Comparison of ENCODE assay signal across 1 cellular context in genomic region chr9:137799630-137799983, GRCh38.
TF ChIP-seq lines count a peak whose summit lies in the region.

No MANE protein-coding gene starts in this region.

TF ChIP-seq in WTC11, 78 proteins besides CTCF, POLR2A, EP300 and RAD21 (continued from another document):
- TF ChIP-seq IRF1 (CRISPR knock-in tag; IDR thresholded peaks at IDR 0.05), result no peak
- TF ChIP-seq ERG (CRISPR knock-in tag; IDR thresholded peaks at IDR 0.05), result no peak
- no peak for TF ChIP-seq TEAD4 (CRISPR knock-in tag; IDR thresholded peaks at IDR 0.05)
- TF ChIP-seq CDX4 (CRISPR knock-in tag; IDR thresholded peaks at IDR 0.05; ENCODE audit: borderline replicate concordance), result no peak
- TF ChIP-seq NFATC4 (CRISPR knock-in tag; IDR thresholded peaks at IDR 0.05), result no peak
- TF ChIP-seq ZNF416 (CRISPR knock-in tag; IDR thresholded peaks at IDR 0.05), result no peak
- no peak for TF ChIP-seq NFYB (CRISPR knock-in tag; conservative IDR thresholded peaks at IDR 0.05; ENCODE audit: low read depth)
- no peak for TF ChIP-seq ATF3 (CRISPR knock-in tag; conservative IDR thresholded peaks at IDR 0.05)
- no peak for TF ChIP-seq STAT6 (CRISPR knock-in tag; conservative IDR thresholded peaks at IDR 0.05; ENCODE audit: low read depth)
- TF ChIP-seq SP1 (CRISPR knock-in tag; conservative IDR thresholded peaks at IDR 0.05), result no peak
- TF ChIP-seq E2F1 (CRISPR knock-in tag; IDR thresholded peaks at IDR 0.05), result no peak
- TF ChIP-seq AR (CRISPR knock-in tag; IDR thresholded peaks at IDR 0.05), result no peak
- TF ChIP-seq E2F4 (CRISPR knock-in tag; IDR thresholded peaks at IDR 0.05; ENCODE audit: borderline replicate concordance, low read depth), result no peak
TF ChIP-seq in WTC11: peak in this region for 0.
